In the genomic region with DNA sequence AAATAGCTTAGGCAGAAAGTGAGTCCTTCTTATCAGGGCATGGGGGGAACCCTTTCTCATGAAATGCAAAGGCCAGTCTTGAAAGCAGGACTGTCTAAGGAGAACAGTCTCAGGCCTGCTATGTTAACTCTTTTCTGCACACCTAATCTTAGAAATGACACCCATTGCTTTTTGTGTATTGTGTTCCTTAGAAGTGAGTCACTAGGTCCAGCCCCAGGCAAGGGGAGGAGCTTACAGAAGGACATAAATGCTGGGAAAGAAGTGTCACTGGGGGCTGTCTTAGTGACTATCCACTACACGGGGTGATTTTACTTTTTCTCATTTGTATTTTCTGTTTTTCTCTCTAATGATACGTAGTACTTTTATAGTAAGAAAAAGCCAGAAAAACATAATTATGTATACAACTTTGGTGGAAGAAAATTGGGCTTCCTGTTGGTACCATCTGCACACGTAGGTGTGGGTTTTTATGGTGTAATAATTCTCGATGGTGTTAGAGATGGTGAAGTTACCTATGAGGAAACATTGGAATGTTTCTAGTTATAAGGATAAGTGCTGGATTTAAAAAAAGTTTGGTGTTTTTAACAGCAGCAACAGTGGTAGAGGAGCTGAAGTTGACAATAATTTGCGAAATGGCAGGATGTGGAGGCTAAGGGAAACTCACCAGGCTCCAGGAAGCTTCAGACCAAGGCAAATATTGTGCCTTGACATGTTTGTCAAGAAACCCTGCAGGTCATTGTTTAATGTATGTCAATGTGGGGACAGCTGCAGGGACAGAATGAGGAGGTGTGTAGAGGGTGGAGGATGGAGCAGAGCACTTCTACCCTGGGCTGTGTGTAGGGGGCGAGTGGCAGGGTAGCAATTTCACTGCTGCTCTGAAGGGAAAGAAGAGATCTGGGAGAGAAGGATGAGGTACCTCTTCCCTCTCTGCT, we compare ENCODE assay signal across 1 cellular context.
TF ChIP-seq lines count a peak whose summit lies in the region.

No MANE protein-coding gene starts in this region.

TF ChIP-seq in IMR-90, 13 proteins besides CTCF, POLR2A, EP300 and RAD21 (continued from another document):
- TF ChIP-seq, protein P1, sequence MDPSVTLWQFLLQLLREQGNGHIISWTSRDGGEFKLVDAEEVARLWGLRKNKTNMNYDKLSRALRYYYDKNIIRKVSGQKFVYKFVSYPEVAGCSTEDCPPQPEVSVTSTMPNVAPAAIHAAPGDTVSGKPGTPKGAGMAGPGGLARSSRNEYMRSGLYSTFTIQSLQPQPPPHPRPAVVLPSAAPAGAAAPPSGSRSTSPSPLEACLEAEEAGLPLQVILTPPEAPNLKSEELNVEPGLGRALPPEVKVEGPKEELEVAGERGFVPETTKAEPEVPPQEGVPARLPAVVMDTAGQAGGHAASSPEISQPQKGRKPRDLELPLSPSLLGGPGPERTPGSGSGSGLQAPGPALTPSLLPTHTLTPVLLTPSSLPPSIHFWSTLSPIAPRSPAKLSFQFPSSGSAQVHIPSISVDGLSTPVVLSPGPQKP (IDR thresholded peaks at IDR 0.05; ENCODE audit: borderline replicate concordance, low read depth, low read length) = no peak
- TF ChIP-seq RCOR1 (IDR thresholded peaks at IDR 0.05; ENCODE audit: insufficient replicate concordance, low read length) = no peak
- no peak for TF ChIP-seq MXI1 (IDR thresholded peaks at IDR 0.05; ENCODE audit: borderline replicate concordance, low read depth, low read length)
